14 cellular contexts compared by ENCODE assay signal in genomic region chr19:3362217-3362907, GRCh38. TPM values are rescaled to one million over a fixed set of nuclear protein-coding genes. Genes with fewer than 3 reads are reported as not detected.
A peak's percentile ranks its signal among the peaks of the same experiment; 100 is the strongest.
DNase-seq lines count a peak whose midpoint lies in the region; ATAC-seq and TF ChIP-seq lines count a peak whose summit lies in the region.
"Had no signal": no experiment of that assay in that cellular context is flagged by ENCODE, and none has a peak within 500 bp of the region (broad histone marks: within the 10 kb centered on the region; RNA-seq: fewer than 3 reads in every experiment).

No MANE protein-coding gene starts in this region.

- intact Hi-C loops in ascending aorta (cut with DNase I) (no loop called here), tibial artery (cut with DNase I; ENCODE audit: low total_unique reads) (no loop called here), spleen (cut with DNase I; ENCODE audit: low total_unique reads) (loop anchor here (10.0 kb wide), 1 partner anchor 62 kb away; no protein-coding TSS in a partner anchor)

- H3K4me3 ChIP-seq in ascending aorta: no peak overlapping the region
- H3K4me3 ChIP-seq in tibial artery: peak overlapping the region in 1 of 2 donors; percentile 100
- H3K4me3 ChIP-seq in spleen: no peak overlapping the region

- WGBS in spleen, 5 donors: 55 to 73% (median 70%) methylated on average over 9 of the region's 9 CpGs

- H3K9me3 ChIP-seq in ascending aorta (no peaks in the 10 kb centered on the region), tibial artery (no peaks in the 10 kb centered on the region), spleen (no peaks in the 10 kb centered on the region)

- H3K4me3 Mint-ChIP-seq in activated T-cell treated with anti-CD3 and anti-CD28 coated beads, Interleukin-2, amount 50 U/mL, for 4 hours: peak overlapping the region; percentile 74
- H3K4me3 Mint-ChIP-seq in mesothelial cell of epicardium: peak overlapping the region; percentile 52

- no peaks in the 10 kb centered on the region for H3K27me3 ChIP-seq in ascending aorta
- H3K27me3 ChIP-seq in tibial artery: no peaks in the 10 kb centered on the region
- H3K27me3 ChIP-seq in spleen (replicated peaks in 1 of 7): peaks cover 0 to 30% (median 0%) of the 10 kb centered on the region in 7 donors

- H3K27ac Mint-ChIP-seq in mesothelial cell of epicardium: no peak overlapping the region

- TF ChIP-seq POLR2A in spleen (IDR thresholded peaks at IDR 0.05): no peak

- no peak for ATAC-seq in activated T-cell treated with anti-CD3 and anti-CD28 coated beads, Interleukin-2, amount 50 U/mL, for 4 hours
- no peak for ATAC-seq in GM21390 (IDR thresholded peaks at IDR 0.05; ENCODE audit: unreplicated experiment)
- ATAC-seq in GM21526 (IDR thresholded peaks at IDR 0.05; ENCODE audit: low FRiP score, unreplicated experiment): no peak

- no peak for DNase-seq in activated T-cell treated with anti-CD3 and anti-CD28 coated beads, Interleukin-2, amount 50 U/mL, for 4 hours
- DNase-seq in activated T-cell treated with anti-CD3 and anti-CD28 coated beads, Interleukin-2, amount 50 U/mL, for 1 hour: no peak
- DNase-seq in ascending aorta (ENCODE audit: low spot score in 2 of 2) (no peak), mesothelial cell of epicardium (ENCODE audit: low spot score in 2 of 2, unreplicated experiment in 2 of 2) (no peak), tibial artery (no peak), spleen (no peak)
- DNase-seq: activated effector memory CD4-positive, alpha-beta T cell treated with Interleukin-2 at 50 U/mL for 16 hours; effector memory CD4-positive, alpha-beta T cell; NCI-H1105; NK-92 treated with Interleukin-12 subunit alpha and Interleukin-12 subunit beta, amount 100 ng/mL, for 24 hours; posterior cingulate gyrus had no signal

- H3K36me3 Mint-ChIP-seq in activated T-cell treated with anti-CD3 and anti-CD28 coated beads, Interleukin-2, amount 50 U/mL, for 4 hours (ENCODE audit: insufficient read depth): no peaks in the 10 kb centered on the region
- no peaks in the 10 kb centered on the region for H3K36me3 Mint-ChIP-seq in mesothelial cell of epicardium

- H3K27ac ChIP-seq in ascending aorta: peak overlapping the region; percentile 93 to 94
- H3K27ac ChIP-seq in tibial artery: peak overlapping the region; percentile 100
- peak overlapping the region in 3 of 8 donors; percentile 78 to 97 (median 97) for H3K27ac ChIP-seq in spleen
- H3K27ac ChIP-seq: HL-60 had no signal

- peaks cover 3% of the 10 kb centered on the region for H3K27me3 Mint-ChIP-seq in activated T-cell treated with anti-CD3 and anti-CD28 coated beads, Interleukin-2, amount 50 U/mL, for 4 hours (ENCODE audit: low read depth)
- H3K27me3 Mint-ChIP-seq in mesothelial cell of epicardium (ENCODE audit: low read depth): peaks cover 77% of the 10 kb centered on the region

- TF ChIP-seq CTCF in ascending aorta (IDR thresholded peaks at IDR 0.05) (no peak), mesothelial cell of epicardium (IDR thresholded peaks at IDR 0.05; ENCODE audit: unreplicated experiment) (no peak), tibial artery (IDR thresholded peaks at IDR 0.05) (no peak), spleen (IDR thresholded peaks at IDR 0.05 in 8 of 11, conservative IDR thresholded peaks at IDR 0.05 in 3 of 11) (no peak)

- H3K9me3 Mint-ChIP-seq in activated T-cell treated with anti-CD3 and anti-CD28 coated beads, Interleukin-2, amount 50 U/mL, for 4 hours: no peaks in the 10 kb centered on the region
- H3K9me3 Mint-ChIP-seq in mesothelial cell of epicardium: no peaks in the 10 kb centered on the region

- peaks cover 37% of the 10 kb centered on the region for H3K4me1 Mint-ChIP-seq in activated T-cell treated with anti-CD3 and anti-CD28 coated beads, Interleukin-2, amount 50 U/mL, for 4 hours (ENCODE audit: low read depth)
- H3K4me1 Mint-ChIP-seq in mesothelial cell of epicardium: peaks cover 23% of the 10 kb centered on the region

- H3K4me1 ChIP-seq in ascending aorta: peaks cover 19 to 35% of the 10 kb centered on the region in 2 donors
- H3K4me1 ChIP-seq in tibial artery: peaks cover 0 to 63% (median 47%) of the 10 kb centered on the region in 4 donors
- peaks cover 10 to 84% (median 60%) of the 10 kb centered on the region in 6 donors for H3K4me1 ChIP-seq in spleen

- no peaks in the 10 kb centered on the region for H3K36me3 ChIP-seq in ascending aorta
- H3K36me3 ChIP-seq in tibial artery: no peaks in the 10 kb centered on the region
- H3K36me3 ChIP-seq in spleen: no peaks in the 10 kb centered on the region

RNA-seq across cellular contexts. Expression of gene NFIC, which starts 4.0 kb away (rescaled TPM):
- 10 to 100 TPM; 26.0 to 33.6 (median 30.3) TPM for total RNA-seq in activated T-cell treated with anti-CD3 and anti-CD28 coated beads, Interleukin-2, amount 50 U/mL, for 4 hours
- 194 TPM for total RNA-seq in ascending aorta
- total RNA-seq in mesothelial cell of epicardium: 28.6 to 32.9 TPM (median 32.2 TPM) in 3 replicates
- 100 to 1,000 TPM in 2 of 7 donors, 10 to 100 TPM in 5; 65.4 to 125 (median 77.1) TPM for total RNA-seq in spleen
- polyA plus RNA-seq in spleen: 10 to 100 TPM in 1 of 3 donors, 1 to 10 TPM in 2; 4.1 to 23.4 (median 4.2) TPM
